Comparison of ENCODE assay signal across 8 cellular contexts in genomic region chr9:35905912-35906679, GRCh38. TPM values are rescaled to one million over a fixed set of nuclear protein-coding genes. Genes with fewer than 3 reads are reported as not detected.
DNase-seq lines count a peak whose midpoint lies in the region; ATAC-seq and TF ChIP-seq lines count a peak whose summit lies in the region.

Gene HRCT1, plus strand, starts transcription at chr9:35906202. Its CDS starts 86 bp downstream, at chr9:35906288.

- H3K27ac ChIP-seq in gastroesophageal sphincter (peak within 1 kb of the TSS; percentile 82 to 96 (median 90)), psoas muscle (peak within 1 kb of the TSS; percentile 80)

- TF ChIP-seq EP300 in gastroesophageal sphincter (IDR thresholded peaks at IDR 0.05) = no peak

- H3K4me3 ChIP-seq in HFF-Myc (replicated peaks; ENCODE audit: low read depth, low read length) = no peak within 1 kb of the TSS
- peak within 1 kb of the TSS in 1 of 2 donors; percentile 45 for H3K4me3 ChIP-seq in gastroesophageal sphincter
- peak within 1 kb of the TSS; percentile 45 for H3K4me3 ChIP-seq in psoas muscle

- H3K9me3 ChIP-seq in gastroesophageal sphincter (no peaks in the 10 kb centered on the region), psoas muscle (no peaks in the 10 kb centered on the region)

- CTCF ChIA-PET in T-cell (lab: Charles Lee) = interaction anchor here in 1 of 2 donors (1.2 kb wide), 2 partner anchors 35 to 39 kb away, joined by 3 to 8 read pairs; no protein-coding TSS in a partner anchor

- peaks cover 54 to 70% (median 55%) of the 10 kb centered on the region in 3 donors for H3K4me1 Mint-ChIP-seq in T-cell

- 19 to 20% methylated on average over 2 to 7 of the region's 30 CpGs for WGBS in gastroesophageal sphincter (ENCODE audit: low coverage in 1 of 2), 2 donors
- WGBS in psoas muscle, 3 donors = 31 to 37% (median 35%) methylated on average over 17 to 29 of the region's 30 CpGs

- TF ChIP-seq CTCF in HFF-Myc (IDR thresholded peaks at IDR 0.05; ENCODE audit: low read depth, low read length, missing control alignments) (no peak), gastroesophageal sphincter (IDR thresholded peaks at IDR 0.05) (peak in 1 of 4 experiments; percentile 3), psoas muscle (IDR thresholded peaks at IDR 0.05) (no peak)

- peaks cover under 1 to 8% of the 10 kb centered on the region in 2 donors for H3K27me3 Mint-ChIP-seq in T-cell

- H3K27ac Mint-ChIP-seq in T-cell = peak within 1 kb of the TSS; percentile 39 to 58

- DNase-seq in HFF-Myc (ENCODE audit: extremely low read depth, low read depth) (peak; percentile 87), T-cell (no peak), psoas muscle (peak; percentile 91 to 94), Kasumi-1 (lab: John Stamatoyannopoulos, UW) (no peak)
- DNase-seq in stimulated activated CD4-positive, alpha-beta T cell treated with anti-CD3 and anti-CD28 coated beads, Interleukin-15, amount 100 ng/mL, for 24 hours = no peak

- no peaks in the 10 kb centered on the region for H3K27me3 ChIP-seq in gastroesophageal sphincter
- H3K27me3 ChIP-seq in psoas muscle (ENCODE audit: insufficient read depth in 3 of 3, low read length in 2 of 3) = no peaks in the 10 kb centered on the region

- POLR2A ChIA-PET in T-cell (lab: Charles Lee) = no interaction called here

- no peaks in the 10 kb centered on the region for H3K36me3 ChIP-seq in gastroesophageal sphincter
- H3K36me3 ChIP-seq in psoas muscle (ENCODE audit: insufficient read depth in 1 of 2, low read depth in 1 of 2) = no peaks in the 10 kb centered on the region

- H3K4me1 ChIP-seq in gastroesophageal sphincter = peaks cover 25 to 81% (median 68%) of the 10 kb centered on the region in 3 donors
- H3K4me1 ChIP-seq in psoas muscle = peaks cover 28% of the 10 kb centered on the region

- H3K36me3 Mint-ChIP-seq in T-cell = no peaks in the 10 kb centered on the region

- peak; percentile 47 to 50 for TF ChIP-seq POLR2A in gastroesophageal sphincter (IDR thresholded peaks at IDR 0.05)

- intact Hi-C loops in psoas muscle (cut with DNase I) = loop anchor here in 1 of 2 donors (5.0 kb wide), 1 partner anchor 41 kb away; no protein-coding TSS in a partner anchor

- no peaks in the 10 kb centered on the region for H3K9me3 Mint-ChIP-seq in T-cell

- ATAC-seq in T-cell (replicated peaks in 1 of 4) (no peak), gastroesophageal sphincter (peak; percentile 75), psoas muscle (peak; percentile 51 to 72 (median 52)), GM18858 (IDR thresholded peaks at IDR 0.05; ENCODE audit: unreplicated experiment) (no peak), HG02885 (IDR thresholded peaks at IDR 0.05; ENCODE audit: poor library complexity, unreplicated experiment) (no peak)

- peak within 1 kb of the TSS in 1 of 3 donors; percentile 89 for H3K4me3 Mint-ChIP-seq in T-cell

RNA-seq across cellular contexts. Expression of gene HRCT1, which starts in this region (rescaled TPM):
- not detected for total RNA-seq in T-cell
- 10 to 100 TPM in 3 of 4 donors, 1 to 10 TPM in 1; 4.0 to 32.7 (median 17.0) TPM for total RNA-seq in gastroesophageal sphincter
- 1 to 10 TPM in 3 of 4 donors, under 1 TPM in 1; 0.95 to 4.9 (median 3.0) TPM for total RNA-seq in psoas muscle
- polyA plus RNA-seq in psoas muscle = 1 to 10 TPM in 2 of 3 donors, under 1 TPM in 1; 0.59 to 5.4 (median 1.6) TPM

Comparison
In these comparisons a context has a peak if more than half of its experiments do, and no peak if none do; other contexts are left out.
1. DNase-seq: peak in HFF-Myc (single experiment) and psoas muscle (2 of 2); none in T-cell (0 of 34), stimulated activated CD4-positive, alpha-beta T cell treated with anti-CD3 and anti-CD28 coated beads, Interleukin-15, amount 100 ng/mL, for 24 hours (single experiment) and Kasumi-1 (0 of 2).
2. ATAC-seq: peak in gastroesophageal sphincter (single experiment) and psoas muscle (4 of 4); none in T-cell (0 of 4), GM18858 (single experiment) and HG02885 (single experiment).